In the genomic region with DNA sequence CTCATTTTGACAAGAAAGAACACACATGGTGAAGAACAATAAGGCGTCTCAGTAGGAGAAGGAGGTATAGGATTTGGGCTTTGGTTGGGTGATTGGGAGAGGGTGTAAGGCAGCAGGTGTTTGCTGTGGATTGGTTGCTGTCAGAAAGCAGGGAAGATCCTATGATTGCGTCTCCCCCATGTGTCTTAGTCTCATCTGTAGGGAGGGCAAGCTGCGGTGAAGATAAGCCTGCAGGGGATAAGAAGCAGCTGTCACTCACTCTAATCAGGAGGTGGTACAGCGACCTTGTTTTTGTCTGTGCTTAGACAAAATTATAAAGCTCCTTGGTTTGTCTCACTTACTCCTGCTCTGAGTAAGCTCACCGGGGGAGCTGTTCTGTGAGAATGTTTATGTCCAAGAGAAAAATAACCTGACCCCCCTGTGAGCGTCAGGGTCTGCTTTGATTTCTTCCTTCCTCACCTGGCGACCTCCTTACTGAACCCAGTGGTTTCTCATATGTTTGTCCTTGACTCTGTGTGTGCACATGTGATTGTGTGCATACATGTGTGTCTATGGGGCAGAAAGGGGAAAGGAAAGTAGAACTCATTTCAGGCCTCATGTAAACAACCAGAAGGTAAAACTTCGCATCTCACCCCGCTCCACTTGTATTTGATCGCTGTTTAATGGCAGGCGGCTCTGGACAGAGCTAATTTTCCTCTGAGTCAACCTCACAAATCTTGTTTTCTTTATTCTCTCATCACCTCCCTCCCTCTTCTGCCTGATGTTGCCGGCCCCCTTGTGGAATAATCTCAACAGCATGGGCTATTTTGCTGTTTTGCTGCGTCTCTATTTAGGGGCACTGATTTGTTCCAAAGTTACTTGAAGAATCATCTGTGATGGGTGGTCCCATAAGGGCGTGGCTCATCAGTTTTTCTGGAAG, we compare ENCODE assay signal across 20 cellular contexts.
DNase-seq lines count a peak whose midpoint lies in the region; ATAC-seq, FAIRE-seq and TF ChIP-seq lines count a peak whose summit lies in the region.
"Had no signal": no experiment of that assay in that cellular context is flagged by ENCODE, and none has a peak within 500 bp of the region (broad histone marks: within the 10 kb centered on the region; RNA-seq: fewer than 3 reads in every experiment).

No MANE protein-coding gene starts in this region.

- no peaks in the 10 kb centered on the region; the same call in 1 of the 2 replicates for H3K9me3 ChIP-seq in K562 (replicated peaks; ENCODE audit: control insufficient read depth, insufficient read depth, low read depth, low read length)
- no peaks in the 10 kb centered on the region for H3K9me3 ChIP-seq in neuron (ENCODE audit: low read length)
- H3K9me3 ChIP-seq: Caco-2, SJCRH30 had no signal

- intact Hi-C loops in K562 (cut with micrococcal nuclease) = no loop called here

- DNase-seq in EH (ENCODE audit: low read depth) (peak; percentile 12), NCI-H748 (lab: John Stamatoyannopoulos, UW; ENCODE audit: unreplicated experiment) (peak; percentile 58), K562 (ENCODE audit: extremely low read depth in 1 of 4, low spot score in 3 of 4) (no peak), T1000 (lab: John Stamatoyannopoulos, UW) (no peak)
- DNase-seq: activated CD4-positive, alpha-beta T cell treated with anti-CD3 and anti-CD28 coated beads, Interleukin-2, amount 50 U/mL, for 4 hours; activated effector memory CD4-positive, alpha-beta T cell treated with anti-CD3 and anti-CD28 coated beads, Interleukin-2, amount 50 U/mL, for 16 hours; Caco-2; cortex of kidney; PC-9; psoas muscle; SJCRH30; small intestine; stimulated activated CD4-positive, alpha-beta T cell treated with anti-CD3 and anti-CD28 coated beads, Interleukin-4, amount 100 ng/mL, for 1 hour; stomach had no signal

- H3K4me1 ChIP-seq in K562 (replicated peaks in 1 of 2; ENCODE audit: control insufficient read depth in 2 of 2, insufficient read depth in 2 of 2, low read length in 2 of 2) (peaks cover 0 to 4% of the 10 kb centered on the region in 2 experiments; a peak in 1 of 5 replicates), neuron (ENCODE audit: insufficient read depth, low read length) (no peaks in the 10 kb centered on the region)
- H3K4me1 ChIP-seq: Caco-2, psoas muscle, SJCRH30 had no signal

- H3K9me1 ChIP-seq in K562 (ENCODE audit: control insufficient read depth, insufficient read depth, low read length) = no peaks in the 10 kb centered on the region

- no peak overlapping the region for H3K4me3 ChIP-seq in K562
- no peak overlapping the region for H3K4me3 ChIP-seq in neuron (ENCODE audit: low read length)
- H3K4me3 ChIP-seq: hepatocyte, PC-9, psoas muscle, SJCRH30, stomach had no signal

- no peak for TF ChIP-seq EP300 in K562 (IDR thresholded peaks at IDR 0.05; ENCODE audit: low read length)

- no peaks in the 10 kb centered on the region; the same call in 1 of the 2 replicates for H4K20me1 ChIP-seq in K562 (replicated peaks; ENCODE audit: control insufficient read depth, insufficient read depth, low read length)

- no peak overlapping the region for H3K4me2 ChIP-seq in K562 (ENCODE audit: insufficient read depth, low read length)
- H3K4me2 ChIP-seq: hepatocyte, PC-9 had no signal

- no peak for TF ChIP-seq RAD21 in K562 (CRISPR knock-in tag; conservative IDR thresholded peaks at IDR 0.05 in 1 of 2, IDR thresholded peaks at IDR 0.05 in 1 of 2)

- no peaks in the 10 kb centered on the region for H3K79me2 ChIP-seq in K562 (ENCODE audit: control insufficient read depth, insufficient read depth, low read length)
- H3K79me2 ChIP-seq: hepatocyte had no signal

- H3K27ac ChIP-seq in K562 (ENCODE audit: extremely low read depth, low read depth, low read length) = no peak overlapping the region
- H3K27ac ChIP-seq: hepatocyte, neutrophil, PC-9, psoas muscle, SJCRH30, stomach had no signal

- POLR2A ChIA-PET in K562 (lab: Yijun Ruan, JAX) = no interaction called here

- CTCF ChIA-PET in K562 (lab: Yijun Ruan, JAX; ENCODE audit: low intra/inter-chr PET ratio) = interaction anchor here (0.6 kb wide), 2 partner anchors 58 to 575 kb away, joined by 3 to 4 read pairs; no protein-coding TSS in a partner anchor

- TF ChIP-seq POLR2A in K562 (conservative IDR thresholded peaks at IDR 0.05) = no peak

- under 1% methylated on average over 14 of the region's 14 CpGs for WGBS in K562 (ENCODE audit: insufficient coverage, low coverage, missing lambda C conversion rate)

- BruUV-seq in K562 (replicated peaks; lab: Mats Ljungman, UMichigan) = no TSS peak

- ATAC-seq in K562 (no peak), HG02885 (IDR thresholded peaks at IDR 0.05; ENCODE audit: poor library complexity, unreplicated experiment) (no peak), HG03432 (IDR thresholded peaks at IDR 0.05; ENCODE audit: unreplicated experiment) (no peak)
- ATAC-seq: psoas muscle had no signal

- no peak overlapping the region for H3K9ac ChIP-seq in K562 (ENCODE audit: insufficient read depth in 1 of 2, low read depth in 2 of 2, low read length in 2 of 2)

- H3K27me3 ChIP-seq in K562 (ENCODE audit: control insufficient read depth in 2 of 2, insufficient read depth in 2 of 2, low read length in 2 of 2) (peaks cover 0 to 6% of the 10 kb centered on the region in 2 experiments; a peak in 1 of 5 replicates), neuron (ENCODE audit: insufficient read depth, low read length) (no peaks in the 10 kb centered on the region)
- H3K27me3 ChIP-seq: SJCRH30 had no signal

- TF ChIP-seq CTCF in K562 (IDR thresholded peaks at IDR 0.05 in 2 of 3, conservative IDR thresholded peaks at IDR 0.05 in 1 of 3; ENCODE audit: insufficient read depth in 2 of 3, low read depth in 1 of 3, low read length in 3 of 3) = no peak

- in situ Hi-C loops in K562 (cut with MboI) = no loop called here

- no peak for FAIRE-seq in K562 (lab: Jason Lieb, UNC)
- FAIRE-seq: endometrium, small intestine had no signal

- H2AFZ ChIP-seq in K562 (ENCODE audit: low read depth, low read length) (no peak overlapping the region), neuron (ENCODE audit: low read depth, low read length) (peak overlapping the region; percentile 9)
- H2AFZ ChIP-seq: hepatocyte, PC-9 had no signal

- H3K36me3 ChIP-seq in K562 (ENCODE audit: control insufficient read depth, insufficient read depth, low read length) (no peaks in the 10 kb centered on the region), neuron (ENCODE audit: insufficient read depth, low read length) (no peaks in the 10 kb centered on the region)
- H3K36me3 ChIP-seq: neutrophil, SJCRH30, stomach had no signal

TF ChIP-seq in K562, 482 proteins besides CTCF, POLR2A, EP300 and RAD21:
- TF ChIP-seq TCF7L2 (IDR thresholded peaks at IDR 0.05; ENCODE audit: low read depth, low read length) (no peak), BRD4 (IDR thresholded peaks at IDR 0.05) (no peak), IFI16 (CRISPR knock-in tag; IDR thresholded peaks at IDR 0.05) (no peak), CBX3 (IDR thresholded peaks at IDR 0.05; ENCODE audit: borderline replicate concordance in 1 of 2, low read length in 2 of 2) (no peak), SUPT5H (IDR thresholded peaks at IDR 0.05) (no peak)
- TF ChIP-seq, protein P1, sequence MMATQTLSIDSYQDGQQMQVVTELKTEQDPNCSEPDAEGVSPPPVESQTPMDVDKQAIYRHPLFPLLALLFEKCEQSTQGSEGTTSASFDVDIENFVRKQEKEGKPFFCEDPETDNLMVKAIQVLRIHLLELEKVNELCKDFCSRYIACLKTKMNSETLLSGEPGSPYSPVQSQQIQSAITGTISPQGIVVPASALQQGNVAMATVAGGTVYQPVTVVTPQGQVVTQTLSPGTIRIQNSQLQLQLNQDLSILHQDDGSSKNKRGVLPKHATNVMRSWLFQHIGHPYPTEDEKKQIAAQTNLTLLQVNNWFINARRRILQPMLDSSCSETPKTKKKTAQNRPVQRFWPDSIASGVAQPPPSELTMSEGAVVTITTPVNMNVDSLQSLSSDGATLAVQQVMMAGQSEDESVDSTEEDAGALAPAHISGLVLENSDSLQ (IDR thresholded peaks at IDR 0.05) = peak; percentile 35; the same call in 1 of the 2 replicates
- TF ChIP-seq, protein P2, sequence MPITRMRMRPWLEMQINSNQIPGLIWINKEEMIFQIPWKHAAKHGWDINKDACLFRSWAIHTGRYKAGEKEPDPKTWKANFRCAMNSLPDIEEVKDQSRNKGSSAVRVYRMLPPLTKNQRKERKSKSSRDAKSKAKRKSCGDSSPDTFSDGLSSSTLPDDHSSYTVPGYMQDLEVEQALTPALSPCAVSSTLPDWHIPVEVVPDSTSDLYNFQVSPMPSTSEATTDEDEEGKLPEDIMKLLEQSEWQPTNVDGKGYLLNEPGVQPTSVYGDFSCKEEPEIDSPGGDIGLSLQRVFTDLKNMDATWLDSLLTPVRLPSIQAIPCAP (CRISPR knock-in tag; IDR thresholded peaks at IDR 0.05; ENCODE audit: borderline replicate concordance) = no peak
- TF ChIP-seq, protein P3, sequence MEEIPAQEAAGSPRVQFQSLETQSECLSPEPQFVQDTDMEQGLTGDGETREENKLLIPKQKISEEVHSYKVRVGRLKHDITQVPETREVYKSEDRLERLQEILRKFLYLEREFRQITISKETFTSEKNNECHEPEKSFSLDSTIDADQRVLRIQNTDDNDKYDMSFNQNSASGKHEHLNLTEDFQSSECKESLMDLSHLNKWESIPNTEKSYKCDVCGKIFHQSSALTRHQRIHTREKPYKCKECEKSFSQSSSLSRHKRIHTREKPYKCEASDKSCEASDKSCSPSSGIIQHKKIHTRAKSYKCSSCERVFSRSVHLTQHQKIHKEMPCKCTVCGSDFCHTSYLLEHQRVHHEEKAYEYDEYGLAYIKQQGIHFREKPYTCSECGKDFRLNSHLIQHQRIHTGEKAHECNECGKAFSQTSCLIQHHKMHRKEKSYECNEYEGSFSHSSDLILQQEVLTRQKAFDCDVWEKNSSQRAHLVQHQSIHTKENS (CRISPR knock-in tag; IDR thresholded peaks at IDR 0.05) = no peak
TF ChIP-seq in K562: peak in this region for 1.

Comparison
In these comparisons a context has a peak if more than half of its experiments do, and no peak if none do; other contexts are left out.
1. DNase-seq: peak in EH (single experiment) and NCI-H748 (single experiment); none in K562 (0 of 4) and T1000 (single experiment).